ENCODE assay signal across 11 cellular contexts in genomic region chr11:130118165-130118564, GRCh38. TPM values are rescaled to one million over a fixed set of nuclear protein-coding genes. Genes with fewer than 3 reads are reported as not detected.
DNase-seq lines count a peak whose midpoint lies in the region; ATAC-seq and TF ChIP-seq lines count a peak whose summit lies in the region.
"Had no signal": no experiment of that assay in that cellular context is flagged by ENCODE, and none has a peak within 500 bp of the region (broad histone marks: within the 10 kb centered on the region; RNA-seq: fewer than 3 reads in every experiment).

No MANE protein-coding gene starts in this region.

- H3K27ac ChIP-seq in H9 (ENCODE audit: insufficient read length, low read depth, low read length), result no peak overlapping the region

- H2BK120ac ChIP-seq in H9 (ENCODE audit: low read depth, low read length, poor library complexity, severe bottlenecking), result no peak overlapping the region

- TF ChIP-seq CTCF in foreskin fibroblast (IDR thresholded peaks at IDR 0.05; ENCODE audit: low read depth, low read length), result no peak
- no peak for TF ChIP-seq CTCF in lower leg skin (IDR thresholded peaks at IDR 0.05)
- no peak for TF ChIP-seq CTCF in H9 (conservative IDR thresholded peaks at IDR 0.05)

- WGBS in lower leg skin, 2 donors, result 87 to 91% methylated on average over 2 of the region's 2 CpGs
- WGBS in H9 (ENCODE audit: extremely low coverage, insufficient read length, low lambda C conversion rate), result no CpG with 5 or more reads among the region's 2 CpGs

- no peak overlapping the region for H2BK12ac ChIP-seq in H9 (ENCODE audit: insufficient read length, low read depth, low read length)

- no peaks in the 10 kb centered on the region for H3K23me2 ChIP-seq in H9 (ENCODE audit: insufficient read length, low read depth, low read length, poor library complexity, severe bottlenecking)

- peaks cover 4% of the 10 kb centered on the region for H3K4me1 ChIP-seq in H9 (ENCODE audit: insufficient read depth, low read length)

- no peak overlapping the region for H2BK5ac ChIP-seq in H9 (ENCODE audit: insufficient read length, low read length)

- H3K9me3 Mint-ChIP-seq in memory B cell (no peaks in the 10 kb centered on the region), H9 (no peaks in the 10 kb centered on the region)
- H3K9me3 Mint-ChIP-seq: activated naive CD8-positive, alpha-beta T cell treated with anti-CD3 and anti-CD28 coated beads, Interleukin-2, amount 50 U/mL, for 24 hours had no signal

- peaks cover 4% of the 10 kb centered on the region for H4K20me1 ChIP-seq in H9 (ENCODE audit: control insufficient read depth, insufficient read depth, insufficient read length)

- no peak overlapping the region for H3T11ph ChIP-seq in H9 (ENCODE audit: low read length)

- peaks cover 2% of the 10 kb centered on the region; the same call in 1 of the 2 replicates for H3K79me2 ChIP-seq in H9 (ENCODE audit: insufficient read depth, low read length)

- intact Hi-C loops in lower leg skin (cut with DNase I; ENCODE audit: low total_unique reads), result no loop called here

- no peak overlapping the region for H3K14ac ChIP-seq in H9 (ENCODE audit: insufficient read depth, low read length)

- DNase-seq in memory B cell (ENCODE audit: low spot score in 2 of 2) (no peak), foreskin fibroblast (no peak), lower leg skin (ENCODE audit: low spot score in 2 of 2) (no peak), H9 (no peak)
- DNase-seq: GOT3, NCI-H1092 treated with DMSO at 0.1 percent for 48 hours, OCI-M1 had no signal

- no peak overlapping the region for H2BK15ac ChIP-seq in H9 (ENCODE audit: low read depth, low read length)

- H3K9ac ChIP-seq in H9 (ENCODE audit: extremely low read depth, insufficient read length, low read length), result no peak overlapping the region

- H3K36me3 Mint-ChIP-seq in memory B cell (peaks cover 12% of the 10 kb centered on the region), H9 (ENCODE audit: insufficient read depth in 1 of 3, low read depth in 3 of 3) (peaks cover 28 to 38% (median 37%) of the 10 kb centered on the region in 3 experiments; a peak in 6 of 7 replicates)

- no peaks in the 10 kb centered on the region for H3K79me1 ChIP-seq in H9 (ENCODE audit: insufficient read depth, low read depth, low read length, poor library complexity, severe bottlenecking)

- H3K4me1 Mint-ChIP-seq in memory B cell (peaks cover 35% of the 10 kb centered on the region), H9 (peaks cover 16 to 18% of the 10 kb centered on the region in 2 experiments)

- no peak overlapping the region for H3K56ac ChIP-seq in H9 (ENCODE audit: insufficient read length, low read depth, low read length)

- no peak overlapping the region for H4K91ac ChIP-seq in H9 (ENCODE audit: insufficient read length, low read depth, low read length)

- H3K4me2 ChIP-seq in H9 (ENCODE audit: insufficient read depth, insufficient read length, low read length), result no peak overlapping the region

- H3K4ac ChIP-seq in H9 (ENCODE audit: low read depth, low read length), result no peak overlapping the region

- no peak overlapping the region for H2BK20ac ChIP-seq in H9 (ENCODE audit: low read depth, low read length, poor library complexity, severe bottlenecking)

- H3K27me3 ChIP-seq in H9 (ENCODE audit: insufficient read depth, low read length), result no peaks in the 10 kb centered on the region

- H3K4me3 ChIP-seq in foreskin fibroblast (ENCODE audit: low read depth in 1 of 2, low read length in 2 of 2) (no peak overlapping the region), lower leg skin (ENCODE audit: low read depth, poor library complexity, severe bottlenecking) (no peak overlapping the region)

- no peak overlapping the region for H2AFZ ChIP-seq in H9 (ENCODE audit: low read length)

- H3K4me3 Mint-ChIP-seq in memory B cell (no peak overlapping the region), H9 (no peak overlapping the region)

- H3K27me3 Mint-ChIP-seq in memory B cell (no peaks in the 10 kb centered on the region), H9 (ENCODE audit: low read depth) (no peaks in the 10 kb centered on the region)

- H3K23ac ChIP-seq in H9 (ENCODE audit: insufficient read length, low read depth, low read length), result no peak overlapping the region

- H3K27ac Mint-ChIP-seq in memory B cell (no peak overlapping the region), H9 (no peak overlapping the region)

- H4K8ac ChIP-seq in H9 (replicated peaks; ENCODE audit: insufficient read length, low read depth, low read length), result no peak overlapping the region

- no peak overlapping the region for H2AK5ac ChIP-seq in H9 (ENCODE audit: insufficient read length, low read length)

- H3K9me3 ChIP-seq in H9 (ENCODE audit: control insufficient read depth, low read depth, low read length), result no peaks in the 10 kb centered on the region

- no peak overlapping the region for H3K18ac ChIP-seq in H9 (ENCODE audit: insufficient read length, low read depth, low read length)

- H4K5ac ChIP-seq in H9 (ENCODE audit: insufficient read length, low read depth, low read length), result no peak overlapping the region

- ATAC-seq in GM18867 (IDR thresholded peaks at IDR 0.05; ENCODE audit: unreplicated experiment) (peak; percentile 96), GM21528 (IDR thresholded peaks at IDR 0.05; ENCODE audit: low FRiP score, unreplicated experiment) (peak; percentile 92), HG03159 (IDR thresholded peaks at IDR 0.05; ENCODE audit: unreplicated experiment) (peak; percentile 91), memory B cell (ENCODE audit: low read depth) (peak; percentile 31)

- TF ChIP-seq POLR2A in lower leg skin (IDR thresholded peaks at IDR 0.05), result no peak

RNA-seq across cellular contexts. Expression of gene ST14, which starts 41.4 kb away (rescaled TPM):
- total RNA-seq in lower leg skin, result 100 to 1,000 TPM in 1 of 4 donors, 10 to 100 TPM in 3; 75.4 to 107 (median 87.1) TPM
- total RNA-seq in H9 (2021), result 22.4 and 22.9 TPM in 2 replicates

RNA-seq across cellular contexts. Expression of gene APLP2, which starts 48.5 kb away (rescaled TPM):
- total RNA-seq in lower leg skin (100 to 1,000 TPM; 125 to 226 (median 158) TPM), H9 (2021) (323 and 328 TPM in 2 replicates)

Comparison
In these comparisons a context has a peak if more than half of its experiments do, and no peak if none do; other contexts are left out.
1. ATAC-seq: peak in every context shown above with its lines; median percentile 96 in GM18867; 92 in GM21528; 91 in HG03159; 31 in memory B cell.